In genomic region chr19:42402376-42403116, GRCh38 we compare ENCODE assay signal across 9 cellular contexts. TPM values are rescaled to one million over a fixed set of nuclear protein-coding genes. Genes with fewer than 3 reads are reported as not detected.
DNase-seq lines count a peak whose midpoint lies in the region; ATAC-seq and TF ChIP-seq lines count a peak whose summit lies in the region.
"Had no signal": no experiment of that assay in that cellular context is flagged by ENCODE, and none has a peak within 500 bp of the region (broad histone marks: within the 10 kb centered on the region; RNA-seq: fewer than 3 reads in every experiment).

No MANE protein-coding gene starts in this region.

- peaks cover 25% of the 10 kb centered on the region for H3K36me3 Mint-ChIP-seq in CD8-positive, alpha-beta T cell

- H3K27ac Mint-ChIP-seq in CD8-positive, alpha-beta T cell: peak overlapping the region; percentile 88

- H3K27me3 ChIP-seq in CD8-positive, alpha-beta T cell (ENCODE audit: insufficient read depth, low read length): no peaks in the 10 kb centered on the region
- H3K27me3 ChIP-seq in dorsolateral prefrontal cortex: no peaks in the 10 kb centered on the region
- no peaks in the 10 kb centered on the region for H3K27me3 ChIP-seq in neuron (ENCODE audit: insufficient read depth, low read length)

- H3K27ac ChIP-seq in CD8-positive, alpha-beta T cell (ENCODE audit: low read depth, low read length): peak overlapping the region; percentile 46
- H3K27ac ChIP-seq in dorsolateral prefrontal cortex: peak overlapping the region in 53 of 59 donors; percentile 4 to 90 (median 82)

- H2AFZ ChIP-seq in neuron (ENCODE audit: low read depth, low read length): no peak overlapping the region

- H3K9me3 ChIP-seq in CD8-positive, alpha-beta T cell (ENCODE audit: low read length): no peaks in the 10 kb centered on the region
- H3K9me3 ChIP-seq in neuron (ENCODE audit: low read length): no peaks in the 10 kb centered on the region

- H3K4me1 ChIP-seq in CD8-positive, alpha-beta T cell (ENCODE audit: insufficient read depth, low read length): peaks cover 13% of the 10 kb centered on the region
- H3K4me1 ChIP-seq in neuron (ENCODE audit: insufficient read depth, low read length): peaks cover 22% of the 10 kb centered on the region

- peak overlapping the region; percentile 61 for H3K4me3 ChIP-seq in CD8-positive, alpha-beta T cell (ENCODE audit: low read depth, low read length)
- H3K4me3 ChIP-seq in dorsolateral prefrontal cortex (peak overlapping the region in 58 of 59 donors; percentile 22 to 79 (median 64)), neuron (ENCODE audit: low read length) (peak overlapping the region; percentile 64)

- H3K27me3 Mint-ChIP-seq in CD8-positive, alpha-beta T cell (ENCODE audit: low read depth): no peaks in the 10 kb centered on the region

- H3K9me3 Mint-ChIP-seq in CD8-positive, alpha-beta T cell: no peaks in the 10 kb centered on the region

- CTCF ChIA-PET in CD8-positive, alpha-beta T cell (lab: Charles Lee): interaction anchor here (1.6 to 2.2 kb wide), 2 partner anchors 36 to 294 kb away, joined by 8 to 11 read pairs; no protein-coding TSS in a partner anchor

- intact Hi-C loops in CD8-positive, alpha-beta T cell (cut with DNase I, micrococcal nuclease): no loop called here
- intact Hi-C loops in dorsolateral prefrontal cortex (cut with DNase I): loop anchor here in 1 of 2 donors (5.0 kb wide), 1 partner anchor 155 kb away; no protein-coding TSS in a partner anchor

- H3K4me3 Mint-ChIP-seq in CD8-positive, alpha-beta T cell: peak overlapping the region; percentile 85

- POLR2A ChIA-PET in CD8-positive, alpha-beta T cell (lab: Charles Lee): interaction anchor here (0.6 kb wide), 1 partner anchor 443 kb away, joined by 4 read pairs; no protein-coding TSS in a partner anchor

- TF ChIP-seq CTCF in CD8-positive, alpha-beta T cell (IDR thresholded peaks at IDR 0.05): no peak
- TF ChIP-seq CTCF in dorsolateral prefrontal cortex (IDR thresholded peaks at IDR 0.05 in 54 of 56, conservative IDR thresholded peaks at IDR 0.05 in 2 of 56; ENCODE audit: low read depth in 1 of 56, partially characterized antibody in 56 of 56): no peak

- peaks cover 1% of the 10 kb centered on the region for H3K36me3 ChIP-seq in CD8-positive, alpha-beta T cell (ENCODE audit: insufficient read depth, low read length)
- peaks cover 29% of the 10 kb centered on the region for H3K36me3 ChIP-seq in neuron (ENCODE audit: insufficient read depth, low read length)

- DNase-seq in CD8-positive, alpha-beta T cell: no peak
- peak; percentile 40 for DNase-seq in NCI-H1105 (lab: John Stamatoyannopoulos, UW)
- DNase-seq in dorsolateral prefrontal cortex: peak in 1 of 10 donors; percentile 33
- DNase-seq in middle frontal gyrus (ENCODE audit: extremely low spot score, low spot score): no peak
- DNase-seq in RPMI8226: no peak
- DNase-seq in activated CD4-positive, alpha-beta T cell treated with anti-CD3 and anti-CD28 coated beads, Interleukin-2, amount 50 U/mL, for 48 hours: no peak

- H3K4me1 Mint-ChIP-seq in CD8-positive, alpha-beta T cell (ENCODE audit: low read depth): peaks cover 31% of the 10 kb centered on the region

- no peak for ATAC-seq in CD8-positive, alpha-beta T cell
- ATAC-seq in GM21360 (IDR thresholded peaks at IDR 0.05; ENCODE audit: unreplicated experiment): no peak

RNA-seq across cellular contexts. Expression of gene CNFN, which starts 12.4 kb away (rescaled TPM):
- total RNA-seq in CD8-positive, alpha-beta T cell: not detected
- 1 to 10 TPM in 51 of 120 experiments, under 1 TPM in 5, not detected in 64; 0.84 to 3.8 (median 1.4) TPM for total RNA-seq in dorsolateral prefrontal cortex

RNA-seq across cellular contexts. Expression of gene LIPE, which starts 24.6 kb away (rescaled TPM):
- 1 to 10 TPM; 4.8 to 8.6 TPM for total RNA-seq in CD8-positive, alpha-beta T cell
- total RNA-seq in dorsolateral prefrontal cortex: 100 to 1,000 TPM in 24 of 120 experiments, 10 to 100 TPM in 96; 21.9 to 264 (median 65.6) TPM

RNA-seq across cellular contexts. Expression of gene CXCL17, which starts 40.2 kb away (rescaled TPM):
- total RNA-seq in CD8-positive, alpha-beta T cell: not detected
- total RNA-seq in dorsolateral prefrontal cortex: not detected
- total RNA-seq: T-helper 2 cell treated with Interferon-gamma antibody and Interleukin-4, amounts not matched to agents 100 ng/mL and 5 ng/mL, for 36 hours had no signal
